Comparison of ENCODE assay signal across 2 cellular contexts in genomic region chr7:140189917-140190316, GRCh38.
TF ChIP-seq lines count a peak whose summit lies in the region.

No MANE protein-coding gene starts in this region.

TF ChIP-seq in HepG2, 621 proteins besides CTCF, POLR2A, EP300 and RAD21:
- TF ChIP-seq, protein P1, sequence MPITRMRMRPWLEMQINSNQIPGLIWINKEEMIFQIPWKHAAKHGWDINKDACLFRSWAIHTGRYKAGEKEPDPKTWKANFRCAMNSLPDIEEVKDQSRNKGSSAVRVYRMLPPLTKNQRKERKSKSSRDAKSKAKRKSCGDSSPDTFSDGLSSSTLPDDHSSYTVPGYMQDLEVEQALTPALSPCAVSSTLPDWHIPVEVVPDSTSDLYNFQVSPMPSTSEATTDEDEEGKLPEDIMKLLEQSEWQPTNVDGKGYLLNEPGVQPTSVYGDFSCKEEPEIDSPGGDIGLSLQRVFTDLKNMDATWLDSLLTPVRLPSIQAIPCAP (CRISPR knock-in tag; IDR thresholded peaks at IDR 0.05; ENCODE audit: low read depth): no peak
- TF ChIP-seq, protein P2, sequence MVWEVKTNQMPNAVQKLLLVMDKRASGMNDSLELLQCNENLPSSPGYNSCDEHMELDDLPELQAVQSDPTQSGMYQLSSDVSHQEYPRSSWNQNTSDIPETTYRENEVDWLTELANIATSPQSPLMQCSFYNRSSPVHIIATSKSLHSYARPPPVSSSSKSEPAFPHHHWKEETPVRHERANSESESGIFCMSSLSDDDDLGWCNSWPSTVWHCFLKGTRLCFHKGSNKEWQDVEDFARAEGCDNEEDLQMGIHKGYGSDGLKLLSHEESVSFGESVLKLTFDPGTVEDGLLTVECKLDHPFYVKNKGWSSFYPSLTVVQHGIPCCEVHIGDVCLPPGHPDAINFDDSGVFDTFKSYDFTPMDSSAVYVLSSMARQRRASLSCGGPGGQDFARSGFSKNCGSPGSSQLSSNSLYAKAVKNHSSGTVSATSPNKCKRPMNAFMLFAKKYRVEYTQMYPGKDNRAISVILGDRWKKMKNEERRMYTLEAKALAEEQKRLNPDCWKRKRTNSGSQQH (CRISPR knock-in tag; IDR thresholded peaks at IDR 0.05; ENCODE audit: low read depth): no peak
- no peak for TF ChIP-seq ZNF350 (CRISPR knock-in tag; IDR thresholded peaks at IDR 0.05; ENCODE audit: borderline replicate concordance, low read depth)
- no peak for TF ChIP-seq ZNF343 (CRISPR knock-in tag; IDR thresholded peaks at IDR 0.05)
- TF ChIP-seq, protein P3, sequence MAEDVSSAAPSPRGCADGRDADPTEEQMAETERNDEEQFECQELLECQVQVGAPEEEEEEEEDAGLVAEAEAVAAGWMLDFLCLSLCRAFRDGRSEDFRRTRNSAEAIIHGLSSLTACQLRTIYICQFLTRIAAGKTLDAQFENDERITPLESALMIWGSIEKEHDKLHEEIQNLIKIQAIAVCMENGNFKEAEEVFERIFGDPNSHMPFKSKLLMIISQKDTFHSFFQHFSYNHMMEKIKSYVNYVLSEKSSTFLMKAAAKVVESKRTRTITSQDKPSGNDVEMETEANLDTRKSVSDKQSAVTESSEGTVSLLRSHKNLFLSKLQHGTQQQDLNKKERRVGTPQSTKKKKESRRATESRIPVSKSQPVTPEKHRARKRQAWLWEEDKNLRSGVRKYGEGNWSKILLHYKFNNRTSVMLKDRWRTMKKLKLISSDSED (CRISPR knock-in tag; IDR thresholded peaks at IDR 0.05): no peak
- TF ChIP-seq MAFK (conservative IDR thresholded peaks at IDR 0.05 in 1 of 2, IDR thresholded peaks at IDR 0.05 in 1 of 2; ENCODE audit: low read length in 2 of 2): peak; percentile 14 to 17; a peak in 1 of 4 replicates

TF ChIP-seq in HEK293, 187 proteins besides CTCF, POLR2A, EP300 and RAD21:
- TF ChIP-seq ZNF664 (tag by site-specific recombination; IDR thresholded peaks at IDR 0.05) (peak; percentile 29; the same call in 1 of the 2 replicates), MYNN (tag by site-specific recombination; IDR thresholded peaks at IDR 0.05; ENCODE audit: borderline replicate concordance) (no peak)
